8 cellular contexts compared by ENCODE assay signal in the genomic region with DNA sequence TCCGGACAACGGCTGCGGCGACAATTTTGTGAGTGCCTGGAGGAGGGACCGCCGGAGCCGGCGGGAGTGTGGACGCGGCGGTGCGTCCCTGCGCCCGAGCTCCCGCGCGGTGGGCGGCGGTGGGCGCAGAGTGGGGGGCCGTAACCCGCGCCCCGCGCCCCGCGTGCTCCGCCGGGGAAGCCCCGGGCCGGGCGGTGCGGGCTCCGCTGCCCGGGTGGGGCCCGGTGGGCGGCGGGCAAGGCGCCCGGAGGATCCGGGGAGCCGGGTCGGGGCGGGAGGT. TPM values are rescaled to one million over a fixed set of nuclear protein-coding genes. Genes with fewer than 3 reads are reported as not detected.
DNase-seq lines count a peak whose midpoint lies in the region; ATAC-seq and TF ChIP-seq lines count a peak whose summit lies in the region.

No MANE protein-coding gene starts in this region.

- peak overlapping the region; percentile 35; the same call in 1 of the 2 replicates for H3K27ac ChIP-seq in BLaER1
- no peak overlapping the region for H3K27ac ChIP-seq in mesodermal cell (ENCODE audit: low read depth, low read length, severe bottlenecking)

- DNase-seq in astrocyte of the cerebellum (ENCODE audit: low read depth) (no peak), AG20443 (ENCODE audit: low spot score) (no peak), pons (ENCODE audit: low spot score) (no peak)

- TF ChIP-seq CTCF in astrocyte of the cerebellum (IDR thresholded peaks at IDR 0.05; ENCODE audit: low read depth, low read length, missing control alignments): no peak

- peak overlapping the region; percentile 100 for H3K4me2 ChIP-seq in BLaER1

- ATAC-seq in HG03039 (IDR thresholded peaks at IDR 0.05; ENCODE audit: unreplicated experiment) (peak; percentile 21), GM19328 (IDR thresholded peaks at IDR 0.05; ENCODE audit: unreplicated experiment) (no peak), HG02981 (IDR thresholded peaks at IDR 0.05; ENCODE audit: unreplicated experiment) (no peak)

- no peaks in the 10 kb centered on the region for H3K9me3 ChIP-seq in BLaER1
- no peaks in the 10 kb centered on the region for H3K9me3 ChIP-seq in mesodermal cell (ENCODE audit: control insufficient read depth, low read length)

- peak overlapping the region; percentile 77 for H3K9ac ChIP-seq in BLaER1

- H3K4me3 ChIP-seq in BLaER1: peak overlapping the region; percentile 95
- H3K4me3 ChIP-seq in astrocyte of the cerebellum (ENCODE audit: low read depth, low read length): peak overlapping the region; percentile 87
- H3K4me3 ChIP-seq in mesodermal cell (ENCODE audit: extremely low read depth, insufficient read depth, low read length, poor library complexity, severe bottlenecking): peak overlapping the region; percentile 73

- H4K20me1 ChIP-seq in BLaER1: peaks cover 23% of the 10 kb centered on the region

- peaks cover 33% of the 10 kb centered on the region for H3K27me3 ChIP-seq in BLaER1

- no peaks in the 10 kb centered on the region for H3K36me3 ChIP-seq in BLaER1
- H3K36me3 ChIP-seq in mesodermal cell (ENCODE audit: control insufficient read depth, insufficient read depth, low read length): peaks cover 3% of the 10 kb centered on the region

- in situ Hi-C loops in astrocyte of the cerebellum (cut with HindIII; ENCODE audit: low sequenced_read_pairs): loop anchor here (25.0 kb wide), 1 partner anchor 427 kb away; no protein-coding TSS in a partner anchor

- WGBS in mesodermal cell (ENCODE audit: insufficient coverage in 2 of 2), 2 experiments: 0 to 1% methylated on average over 24 to 38 of the region's 44 CpGs

- H3K4me1 ChIP-seq in BLaER1 (no peaks in the 10 kb centered on the region), mesodermal cell (ENCODE audit: control insufficient read depth, insufficient read depth, low read length, poor library complexity, severe bottlenecking) (no peaks in the 10 kb centered on the region)

RNA-seq across cellular contexts. Expression of a gene that starts 0.4 kb away (rescaled TPM):
- polyA plus RNA-seq in mesodermal cell (2013, experiment 1 of 2): 14.6 TPM
- 9.9 TPM for polyA plus RNA-seq in mesodermal cell (2013, experiment 2 of 2)
